Comparison of ENCODE assay signal across 8 cellular contexts in the genomic region with DNA sequence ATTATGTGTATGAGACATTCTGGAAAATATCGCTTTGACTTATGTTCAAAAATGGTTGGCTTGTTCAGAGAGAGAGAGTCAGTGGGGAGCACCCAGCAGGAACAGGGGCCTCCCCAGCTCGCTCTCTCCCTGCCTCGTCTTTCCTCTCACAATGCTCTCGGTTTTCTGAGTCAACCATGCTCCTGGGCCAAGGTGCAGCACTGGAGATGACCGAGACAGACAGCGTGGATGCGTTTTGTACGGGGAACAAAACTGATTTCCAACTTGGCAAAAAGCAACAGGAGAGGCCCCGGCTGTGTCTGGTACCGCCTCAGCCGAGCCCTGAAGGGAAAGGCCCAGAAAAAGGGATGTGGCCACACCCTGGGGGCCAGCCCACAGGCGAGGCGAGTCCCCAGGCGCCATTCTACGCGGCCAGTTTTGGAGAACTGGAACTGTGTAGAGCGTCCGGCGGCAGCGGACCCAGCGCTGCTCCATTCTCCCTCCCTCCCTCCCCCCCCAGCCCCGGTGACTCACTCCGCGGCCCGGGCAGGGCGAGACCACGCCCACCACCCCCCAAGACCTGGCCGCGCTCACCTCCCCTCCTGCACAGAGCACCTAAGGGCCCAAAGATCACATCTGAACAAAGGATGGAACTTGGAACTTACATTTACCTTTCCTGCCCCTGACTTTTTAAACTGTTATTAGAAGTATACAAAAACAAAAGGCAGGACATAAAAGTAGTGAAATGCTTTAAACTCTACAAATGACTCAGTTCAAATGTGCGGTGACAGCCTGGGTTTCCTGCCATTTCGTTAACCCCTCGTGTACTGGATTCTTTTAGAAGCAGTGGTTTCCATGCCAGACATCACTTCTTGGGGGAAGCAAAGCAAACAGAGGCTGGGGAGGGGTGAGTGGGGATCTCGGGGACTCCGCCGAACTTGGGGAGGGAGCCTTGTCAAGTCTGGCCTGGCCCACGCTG. TPM values are rescaled to one million over a fixed set of nuclear protein-coding genes. Genes with fewer than 3 reads are reported as not detected.
DNase-seq lines count a peak whose midpoint lies in the region; TF ChIP-seq lines count a peak whose summit lies in the region.

No MANE protein-coding gene starts in this region.

- peak overlapping the region; percentile 74 for H3K23ac ChIP-seq in neuronal stem cell (ENCODE audit: low read depth, low read length, poor library complexity)

- no peaks in the 10 kb centered on the region for H3K79me1 ChIP-seq in neuronal stem cell (ENCODE audit: low read depth, low read length)

- H2BK15ac ChIP-seq in neuronal stem cell (ENCODE audit: low read length), result no peak overlapping the region

- peak overlapping the region; percentile 92 for H3K18ac ChIP-seq in neuronal stem cell (ENCODE audit: low read length)

- H3K4me3 ChIP-seq in fibroblast of the aortic adventitia (ENCODE audit: low read depth, low read length), result peak overlapping the region; percentile 61
- peak overlapping the region; percentile 33 to 70 for H3K4me3 ChIP-seq in neuronal stem cell (ENCODE audit: low read length in 2 of 2)

- H4K91ac ChIP-seq in neuronal stem cell (ENCODE audit: low read depth, low read length, poor library complexity), result no peak overlapping the region

- peaks cover 11 to 18% of the 10 kb centered on the region in 2 donors for H3K4me1 ChIP-seq in neuronal stem cell (ENCODE audit: control insufficient read depth in 2 of 2, insufficient read depth in 1 of 2, low read depth in 1 of 2, low read length in 2 of 2)

- no peak overlapping the region for H4K8ac ChIP-seq in neuronal stem cell (ENCODE audit: low read depth, low read length)

- H3K4me3 Mint-ChIP-seq in type B pancreatic cell, result peak overlapping the region; percentile 85

- no peaks in the 10 kb centered on the region for H3K9me3 Mint-ChIP-seq in type B pancreatic cell

- no peaks in the 10 kb centered on the region for H3K36me3 Mint-ChIP-seq in type B pancreatic cell

- H3K4me2 ChIP-seq in neuronal stem cell (ENCODE audit: insufficient read depth, low read length, poor library complexity, severe bottlenecking), result peak overlapping the region; percentile 66

- H3K27ac Mint-ChIP-seq in type B pancreatic cell, result peak overlapping the region; percentile 81

- H2BK12ac ChIP-seq in neuronal stem cell (ENCODE audit: low read length), result no peak overlapping the region

- H3K27me3 ChIP-seq in neuronal stem cell (ENCODE audit: control insufficient read depth in 3 of 3, insufficient read depth in 3 of 3, low read depth in 1 of 3, low read length in 3 of 3), result no peaks in the 10 kb centered on the region

- no peak overlapping the region for H3K27ac ChIP-seq in neuronal stem cell (replicated peaks; ENCODE audit: low read length)

- H2BK5ac ChIP-seq in neuronal stem cell (ENCODE audit: low read length), result no peak overlapping the region

- peaks cover 22% of the 10 kb centered on the region for H3K4me1 Mint-ChIP-seq in type B pancreatic cell (ENCODE audit: unreplicated experiment)

- H3K9me3 ChIP-seq in neuronal stem cell (replicated peaks in 1 of 2; ENCODE audit: control insufficient read depth in 2 of 2, insufficient read depth in 1 of 2, low read depth in 1 of 2, low read length in 2 of 2), result no peaks in the 10 kb centered on the region

- H3K14ac ChIP-seq in neuronal stem cell (ENCODE audit: low read length), result no peak overlapping the region

- TF ChIP-seq CTCF in fibroblast of the aortic adventitia (IDR thresholded peaks at IDR 0.05; ENCODE audit: insufficient read depth, low read length) (no peak), type B pancreatic cell (conservative IDR thresholded peaks at IDR 0.05) (no peak)

- no CpG with 5 or more reads among the region's 36 CpGs for WGBS in neuronal stem cell (ENCODE audit: extremely low coverage in 2 of 2, insufficient read length in 2 of 2, insufficient replicate concordance in 1 of 2), 2 donors

- peak overlapping the region; percentile 66 for H2BK120ac ChIP-seq in neuronal stem cell (ENCODE audit: low read depth, low read length)

- no peak overlapping the region for H3K4ac ChIP-seq in neuronal stem cell (ENCODE audit: low read length)

- DNase-seq in COLO668 (lab: John Stamatoyannopoulos, UW; ENCODE audit: unreplicated experiment) (peak; percentile 50), H4 (ENCODE audit: low spot score) (peak; percentile 65), MV-4-11 (lab: John Stamatoyannopoulos, UW) (peak; percentile 93), fibroblast of the aortic adventitia (ENCODE audit: low read depth) (peak; percentile 80), neuronal stem cell (ENCODE audit: low spot score) (peak; percentile 30), type B pancreatic cell (ENCODE audit: extremely low spot score, unreplicated experiment) (no peak), mesenteric fat pad (ENCODE audit: low spot score) (no peak)
- DNase-seq in activated T-cell treated with anti-CD3 and anti-CD28 coated beads, Interleukin-2, amount 50 U/mL, for 48 hours, result peak; percentile 80 to 83

- no peak overlapping the region for H2AK5ac ChIP-seq in neuronal stem cell (ENCODE audit: low read depth, low read length)

- H3K9ac ChIP-seq in neuronal stem cell (ENCODE audit: low read depth, low read length, poor library complexity), result peak overlapping the region; percentile 10

- H3K27me3 Mint-ChIP-seq in type B pancreatic cell, result peaks cover 23% of the 10 kb centered on the region

- no peaks in the 10 kb centered on the region for H3K36me3 ChIP-seq in neuronal stem cell (replicated peaks in 1 of 2; ENCODE audit: control insufficient read depth in 2 of 2, insufficient read depth in 2 of 2, low read length in 2 of 2)

- H2AFZ ChIP-seq in neuronal stem cell (ENCODE audit: low read length), result peak overlapping the region; percentile 95

RNA-seq across cellular contexts. Expression of a gene that starts 12.7 kb away (rescaled TPM):
- total RNA-seq in H4 (2014; rRNA removed; shearing (Covaris generic)), result 1.3 and 2.4 TPM in 2 replicates
- total RNA-seq in fibroblast of the aortic adventitia (ENCODE audit: low replicate concordance) (4.4 and 5.8 TPM in 2 replicates), type B pancreatic cell (ENCODE audit: low replicate concordance) (1.9 and 2.6 TPM in 2 replicates), mesenteric fat pad (27.2 TPM)
- polyA plus RNA-seq in neuronal stem cell (2013, experiment 1 of 2), result 0.68 TPM
- 0.68 TPM for polyA plus RNA-seq in neuronal stem cell (2013, experiment 2 of 2)

Comparison
In these comparisons a context has a peak if more than half of its experiments do, and no peak if none do; other contexts are left out.
1. DNase-seq: peak in COLO668 (single experiment), H4 (single experiment), MV-4-11 (single experiment), activated T-cell treated with anti-CD3 and anti-CD28 coated beads, Interleukin-2, amount 50 U/mL, for 48 hours (2 of 2), fibroblast of the aortic adventitia (single experiment) and neuronal stem cell (single experiment); none in type B pancreatic cell (single experiment) and mesenteric fat pad (single experiment).